In genomic region chr19:7197760-7198696, GRCh38 we compare ENCODE assay signal across 1 cellular context.
TF ChIP-seq lines count a peak whose summit lies in the region.

No MANE protein-coding gene starts in this region.

TF ChIP-seq in K562, 482 proteins besides CTCF, POLR2A, EP300 and RAD21 (continued from another document and continues in another):
- TF ChIP-seq RERE (CRISPR knock-in tag; IDR thresholded peaks at IDR 0.05; ENCODE audit: borderline replicate concordance), result no peak
- no peak for TF ChIP-seq ZNF717 (CRISPR knock-in tag; IDR thresholded peaks at IDR 0.05)
- TF ChIP-seq SRSF1 (IDR thresholded peaks at IDR 0.05; ENCODE audit: low read depth, low read length), result no peak
- TF ChIP-seq FOXP4 (CRISPR knock-in tag; IDR thresholded peaks at IDR 0.05; ENCODE audit: borderline replicate concordance), result no peak
- TF ChIP-seq ZNF263 (CRISPR knock-in tag; IDR thresholded peaks at IDR 0.05; ENCODE audit: borderline replicate concordance), result no peak
- no peak for TF ChIP-seq TGIF2 (CRISPR knock-in tag; IDR thresholded peaks at IDR 0.05)
- no peak for TF ChIP-seq ZNF57 (CRISPR knock-in tag; IDR thresholded peaks at IDR 0.05)
- TF ChIP-seq TAF1 (IDR thresholded peaks at IDR 0.05; ENCODE audit: control insufficient read depth, extremely low read depth, insufficient read depth, low read length, severe bottlenecking), result no peak
- TF ChIP-seq VEZF1 (CRISPR knock-in tag; IDR thresholded peaks at IDR 0.05), result peak; percentile 67
- peak; percentile 64 for TF ChIP-seq NKRF (IDR thresholded peaks at IDR 0.05; ENCODE audit: borderline replicate concordance)
- no peak for TF ChIP-seq MTF1 (CRISPR knock-in tag; IDR thresholded peaks at IDR 0.05; ENCODE audit: borderline replicate concordance)
- no peak for TF ChIP-seq NFE2L1 (tag; IDR thresholded peaks at IDR 0.05; ENCODE audit: borderline replicate concordance, low read depth)
- no peak for TF ChIP-seq SRSF9 (IDR thresholded peaks at IDR 0.05; ENCODE audit: borderline replicate concordance, low read depth, low read length)
- no peak for TF ChIP-seq MBD2 (IDR thresholded peaks at IDR 0.05; ENCODE audit: borderline replicate concordance, low read depth)
- no peak for TF ChIP-seq ETV1 (tag; conservative IDR thresholded peaks at IDR 0.05; ENCODE audit: low read depth)
- no peak for TF ChIP-seq U2AF1 (optimal IDR thresholded peaks at IDR 0.05; ENCODE audit: low read depth, low read length)
- TF ChIP-seq MEF2A (IDR thresholded peaks at IDR 0.05; ENCODE audit: control insufficient read depth, low read depth, low read length), result 0 out of 2 replicates have a peak, but pooled peaks have one; percentile 11
- TF ChIP-seq FOXM1 (IDR thresholded peaks at IDR 0.05; ENCODE audit: low read depth), result no peak
- no peak for TF ChIP-seq FOXM1 (CRISPR knock-in tag; IDR thresholded peaks at IDR 0.05; ENCODE audit: low read depth)
- TF ChIP-seq SLC30A9 (CRISPR knock-in tag; IDR thresholded peaks at IDR 0.05), result no peak
- no peak for TF ChIP-seq HIVEP1 (CRISPR knock-in tag; IDR thresholded peaks at IDR 0.05)
- no peak for TF ChIP-seq ZNF584 (CRISPR knock-in tag; IDR thresholded peaks at IDR 0.05; ENCODE audit: low read depth)
- no peak for TF ChIP-seq ZNF586 (CRISPR knock-in tag; conservative IDR thresholded peaks at IDR 0.05)
- TF ChIP-seq TFAP4 (CRISPR knock-in tag; IDR thresholded peaks at IDR 0.05; ENCODE audit: borderline replicate concordance), result peak; percentile 79
- no peak for TF ChIP-seq ZKSCAN8 (CRISPR knock-in tag; IDR thresholded peaks at IDR 0.05)
- no peak for TF ChIP-seq ETV5 (CRISPR knock-in tag; IDR thresholded peaks at IDR 0.05; ENCODE audit: low read depth)
- TF ChIP-seq C11orf30 (IDR thresholded peaks at IDR 0.05; ENCODE audit: low read depth), result no peak
- peak; percentile 68 for TF ChIP-seq POLR2G (IDR thresholded peaks at IDR 0.05; ENCODE audit: low read depth, low read length)
- no peak for TF ChIP-seq ZNF133 (CRISPR knock-in tag; IDR thresholded peaks at IDR 0.05)
- TF ChIP-seq ZNF696 (CRISPR knock-in tag; conservative IDR thresholded peaks at IDR 0.05), result no peak
- no peak for TF ChIP-seq ZBTB1 (CRISPR knock-in tag; IDR thresholded peaks at IDR 0.05; ENCODE audit: borderline replicate concordance, low read depth)
- TF ChIP-seq EZH2 (IDR thresholded peaks at IDR 0.05; ENCODE audit: borderline replicate concordance, low read depth, low read length), result no peak
- TF ChIP-seq PHB2 (IDR thresholded peaks at IDR 0.05; ENCODE audit: low read depth), result 0 out of 2 replicates have a peak, but pooled peaks have one; percentile 23
- TF ChIP-seq OTX1 (CRISPR knock-in tag; IDR thresholded peaks at IDR 0.05), result peak; percentile 94; the same call in 1 of the 2 replicates
- TF ChIP-seq TSC22D4 (tag; IDR thresholded peaks at IDR 0.05), result no peak
- TF ChIP-seq RBM22 (IDR thresholded peaks at IDR 0.05; ENCODE audit: low read depth, low read length, poor library complexity, severe bottlenecking), result no peak
- no peak for TF ChIP-seq ATF6 (CRISPR knock-in tag; IDR thresholded peaks at IDR 0.05)
- no peak for TF ChIP-seq PRDM10 (IDR thresholded peaks at IDR 0.05; ENCODE audit: partially characterized antibody)
- TF ChIP-seq NFIX (CRISPR knock-in tag; IDR thresholded peaks at IDR 0.05; ENCODE audit: low read depth), result no peak
- TF ChIP-seq CHD2 (IDR thresholded peaks at IDR 0.05; ENCODE audit: low read depth, low read length), result no peak
- TF ChIP-seq NCOA6 (IDR thresholded peaks at IDR 0.05), result no peak
- no peak for TF ChIP-seq ZNF778 (CRISPR knock-in tag; IDR thresholded peaks at IDR 0.05)
- peak; percentile 87 for TF ChIP-seq CTBP1 (IDR thresholded peaks at IDR 0.05; ENCODE audit: borderline replicate concordance)
